16 cellular contexts compared by ENCODE assay signal in genomic region chr3:9957214-9957613, GRCh38. TPM values are rescaled to one million over a fixed set of nuclear protein-coding genes. Genes with fewer than 3 reads are reported as not detected.
DNase-seq lines count a peak whose midpoint lies in the region; ATAC-seq and TF ChIP-seq lines count a peak whose summit lies in the region.
"Had no signal": no experiment of that assay in that cellular context is flagged by ENCODE, and none has a peak within 500 bp of the region (broad histone marks: within the 10 kb centered on the region; RNA-seq: fewer than 3 reads in every experiment).

No MANE protein-coding gene starts in this region.

- no peak overlapping the region for H2AFZ ChIP-seq in PC-3 (ENCODE audit: low read length)
- H2AFZ ChIP-seq: PC-9 had no signal

- H3K36me3 ChIP-seq in PC-3 (ENCODE audit: low read depth, low read length) (no peaks in the 10 kb centered on the region), heart left ventricle (peaks cover 0 to 29% (median 16%) of the 10 kb centered on the region in 9 donors)
- H3K36me3 ChIP-seq: HAP-1 had no signal

- 61 to 65% (median 64%) methylated on average over 5 of the region's 5 CpGs for WGBS in heart left ventricle, 4 donors

- ATAC-seq in PC-3 = no peak
- ATAC-seq in esophagus mucosa = no peak
- ATAC-seq in heart left ventricle = no peak

- no TSS peak for BruUV-seq in PC-3 (replicated peaks; lab: Mats Ljungman, UMichigan)

- DNase-seq in AG09309 (ENCODE audit: low read depth) = no peak
- DNase-seq in GF-D8 (lab: John Stamatoyannopoulos, UW) = peak; percentile 40
- DNase-seq in PC-3 = peak; percentile 25
- DNase-seq in epithelial cell of proximal tubule (ENCODE audit: low read depth) = no peak
- DNase-seq in RPMI8226 = no peak
- DNase-seq in NCI-H1694 (lab: John Stamatoyannopoulos, UW) = no peak
- no peak for DNase-seq in heart left ventricle
- DNase-seq: activated CD4-positive, alpha-beta memory T cell treated with anti-CD3 and anti-CD28 coated beads for 36 hours; activated effector memory CD4-positive, alpha-beta T cell treated with Interleukin-2 at 50 U/mL for 16 hours; PC-9; sigmoid colon had no signal

- no peaks in the 10 kb centered on the region for H3K79me2 ChIP-seq in PC-3 (ENCODE audit: low read length)

- TF ChIP-seq POLR2A in heart left ventricle (IDR thresholded peaks at IDR 0.05) = no peak

- intact Hi-C loops in PC-3 (cut with micrococcal nuclease) = loop anchor here (10.0 kb wide), 1 partner anchor 268 kb away; no protein-coding TSS in a partner anchor
- intact Hi-C loops in heart left ventricle (cut with DNase I) = no loop called here

- no peak overlapping the region for H3K4me2 ChIP-seq in PC-3 (ENCODE audit: low read length)
- H3K4me2 ChIP-seq: BLaER1 treated with 17β-estradiol and CSF1 and Interleukin-3, amounts not matched to agents 10 nM and 100 nM; PC-9 had no signal

- H3K4me1 ChIP-seq in PC-3 (ENCODE audit: insufficient read depth, low read length) = peaks cover 19% of the 10 kb centered on the region
- H3K4me1 ChIP-seq in heart left ventricle = peaks cover 0 to 3% (median 0%) of the 10 kb centered on the region in 12 donors

- H4K20me1 ChIP-seq in PC-3 (ENCODE audit: low read length) = no peaks in the 10 kb centered on the region
- H4K20me1 ChIP-seq: BLaER1 treated with 17β-estradiol and CSF1 and Interleukin-3, amounts not matched to agents 10 nM and 100 nM had no signal

- POLR2A ChIA-PET in PC-3 (lab: Charles Lee; ENCODE audit: unreplicated experiment) = no interaction called here

- no peaks in the 10 kb centered on the region for H3K9me2 ChIP-seq in PC-3 (replicated peaks; ENCODE audit: low read length)

- H3K4me3 ChIP-seq in AG09309 (ENCODE audit: control insufficient read depth, low read depth, low read length) = no peak overlapping the region
- H3K4me3 ChIP-seq in PC-3 (ENCODE audit: low read length) = no peak overlapping the region
- H3K4me3 ChIP-seq in epithelial cell of proximal tubule (ENCODE audit: low read depth, low read length) = no peak overlapping the region
- no peak overlapping the region for H3K4me3 ChIP-seq in heart left ventricle
- H3K4me3 ChIP-seq: BLaER1 treated with 17β-estradiol and CSF1 and Interleukin-3, amounts not matched to agents 10 nM and 100 nM; HAP-1; PC-9; sigmoid colon had no signal

- H3K27me3 ChIP-seq in PC-3 (ENCODE audit: low read length) (no peaks in the 10 kb centered on the region), heart left ventricle (peaks cover 0 to 1% (median 0%) of the 10 kb centered on the region in 9 donors)
- H3K27me3 ChIP-seq: BLaER1 treated with 17β-estradiol and CSF1 and Interleukin-3, amounts not matched to agents 10 nM and 100 nM; sigmoid colon had no signal

- H3K27ac ChIP-seq in PC-3 (ENCODE audit: low read length) (no peak overlapping the region), heart left ventricle (no peak overlapping the region)
- H3K27ac ChIP-seq: BLaER1 treated with 17β-estradiol and CSF1 and Interleukin-3, amounts not matched to agents 10 nM and 100 nM; epithelial cell of prostate; HL-60; PC-9 had no signal

- no peaks in the 10 kb centered on the region for H3F3A ChIP-seq in PC-3 (ENCODE audit: low read length, unreplicated experiment)

- TF ChIP-seq CTCF in AG09309 (IDR thresholded peaks at IDR 0.05; ENCODE audit: control insufficient read depth, insufficient read depth, low read depth, low read length, missing control alignments) (peak; percentile 11), PC-3 (conservative IDR thresholded peaks at IDR 0.05; ENCODE audit: low read depth, low read length) (peak; percentile 45; the same call in 1 of the 2 replicates), epithelial cell of proximal tubule (conservative IDR thresholded peaks at IDR 0.05; ENCODE audit: low read depth, low read length) (peak; percentile 21), heart left ventricle (IDR thresholded peaks at IDR 0.05) (no peak)

- CTCF ChIA-PET in PC-3 (lab: Charles Lee) = interaction anchor here (1.6 kb wide), 1 partner anchor 11 kb away, joined by 9 read pairs; no protein-coding TSS in a partner anchor

- H3K9me3 ChIP-seq in PC-3 (ENCODE audit: low read length) (no peaks in the 10 kb centered on the region), heart left ventricle (no peaks in the 10 kb centered on the region)
- H3K9me3 ChIP-seq: BLaER1 treated with 17β-estradiol and CSF1 and Interleukin-3, amounts not matched to agents 10 nM and 100 nM; HAP-1; sigmoid colon had no signal

- H3K9ac ChIP-seq in PC-3 (ENCODE audit: low read length) = no peak overlapping the region
- H3K9ac ChIP-seq: BLaER1 treated with 17β-estradiol and CSF1 and Interleukin-3, amounts not matched to agents 10 nM and 100 nM had no signal

RNA-seq across cellular contexts. Expression of gene PRRT3, which starts 5.0 kb away (rescaled TPM):
- total RNA-seq in PC-3 (2014; rRNA removed) (4.4 and 5.0 TPM in 2 replicates), epithelial cell of proximal tubule (1.3 and 2.4 TPM in 2 replicates), esophagus mucosa (0.56 TPM), heart left ventricle (1 to 10 TPM in 4 of 9 donors, under 1 TPM in 5; 0.39 to 2.3 (median 0.81) TPM)
- polyA plus RNA-seq in heart left ventricle = under 1 TPM; 0.44 to 0.46 TPM

RNA-seq across cellular contexts. Expression of gene CRELD1, which starts 23.6 kb away (rescaled TPM):
- total RNA-seq in PC-3 (2014; rRNA removed) (22.0 and 28.3 TPM in 2 replicates), epithelial cell of proximal tubule (20.5 and 36.6 TPM in 2 replicates), esophagus mucosa (4.6 TPM), heart left ventricle (10 to 100 TPM; 45.9 to 77.8 (median 60.6) TPM)
- 10 to 100 TPM; 61.8 to 71.8 TPM for polyA plus RNA-seq in heart left ventricle

RNA-seq across cellular contexts. Expression of gene EMC3, which starts 29.4 kb away (rescaled TPM):
- total RNA-seq in PC-3 (2014; rRNA removed) (55.8 and 77.1 TPM in 2 replicates), epithelial cell of proximal tubule (32.1 and 51.0 TPM in 2 replicates), esophagus mucosa (54.8 TPM), heart left ventricle (100 to 1,000 TPM in 2 of 9 donors, 10 to 100 TPM in 7; 54.9 to 109 (median 74.7) TPM)
- 100 to 1,000 TPM in 1 of 2 donors, 10 to 100 TPM in 1; 41.8 to 164 TPM for polyA plus RNA-seq in heart left ventricle

RNA-seq across cellular contexts. Expression of gene IL17RC, which starts 40.3 kb away (rescaled TPM):
- total RNA-seq in PC-3 (2014; rRNA removed) (116 and 138 TPM in 2 replicates), epithelial cell of proximal tubule (33.2 and 35.3 TPM in 2 replicates), esophagus mucosa (26.6 TPM), heart left ventricle (10 to 100 TPM; 20.6 to 45.3 (median 29.2) TPM)
- polyA plus RNA-seq in heart left ventricle = 10 to 100 TPM; 34.7 to 42.1 TPM

RNA-seq across cellular contexts. Expression of gene IL17RE, which starts 54.6 kb away (rescaled TPM):
- total RNA-seq in PC-3 (2014; rRNA removed) = 4.0 and 4.7 TPM in 2 replicates
- 4.1 and 4.8 TPM in 2 replicates for total RNA-seq in epithelial cell of proximal tubule
- total RNA-seq in esophagus mucosa = 12.9 TPM
- 1 to 10 TPM in 4 of 9 donors, under 1 TPM in 5; 0.65 to 6.9 (median 0.79) TPM for total RNA-seq in heart left ventricle
- polyA plus RNA-seq in heart left ventricle = 1 to 10 TPM in 1 of 2 donors, under 1 TPM in 1; 0.95 to 1.3 TPM

Comparison
In these comparisons a context has a peak if more than half of its experiments do, and no peak if none do; other contexts are left out.
1. DNase-seq: peak in GF-D8 (single experiment) and PC-3 (single experiment); none in AG09309 (single experiment), epithelial cell of proximal tubule (single experiment), RPMI8226 (single experiment), NCI-H1694 (single experiment) and heart left ventricle (0 of 5).
2. CTCF ChIP-seq: peak in AG09309 (single experiment), PC-3 (single experiment) and epithelial cell of proximal tubule (single experiment); none in heart left ventricle (0 of 12).